ENCODE assay signal across 14 cellular contexts in the genomic region with DNA sequence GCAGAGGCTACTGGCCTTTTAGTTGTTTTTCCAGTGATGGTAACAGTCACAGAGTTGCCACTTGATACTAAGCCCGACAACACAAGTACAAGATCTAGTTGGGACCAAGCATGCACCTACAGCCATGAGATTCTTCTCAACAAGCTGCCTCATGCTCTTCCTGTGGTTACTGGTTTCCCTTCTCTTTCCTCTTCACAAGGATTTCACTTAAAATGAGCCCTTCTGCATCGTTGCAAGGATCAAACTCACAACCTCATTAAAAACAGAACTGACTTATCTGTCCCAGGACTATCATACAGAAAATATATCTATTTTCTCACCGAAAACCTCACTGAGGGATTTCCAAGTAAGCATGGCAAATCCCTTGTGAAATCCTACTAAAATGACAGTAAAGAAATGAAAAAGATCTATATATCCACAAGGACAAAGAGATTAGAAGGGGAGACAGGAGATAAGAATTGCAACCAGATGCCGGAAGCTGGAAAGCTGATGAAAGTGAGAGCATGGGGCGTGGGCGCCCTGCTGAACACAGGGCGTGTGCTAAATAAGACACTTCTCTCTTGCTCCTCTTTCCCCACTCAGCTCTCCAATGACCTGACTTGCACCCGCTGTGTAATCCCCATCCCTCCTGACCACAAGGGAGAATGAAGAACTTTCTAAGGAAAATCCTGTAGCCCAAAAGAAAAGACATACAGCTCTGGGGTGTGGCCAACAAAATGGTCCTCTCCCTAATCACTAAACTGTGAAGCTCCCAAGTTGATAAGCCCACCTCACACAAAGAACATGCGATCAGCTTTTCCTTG. TPM values are rescaled to one million over a fixed set of nuclear protein-coding genes. Genes with fewer than 3 reads are reported as not detected.
DNase-seq lines count a peak whose midpoint lies in the region; ATAC-seq and TF ChIP-seq lines count a peak whose summit lies in the region.
"Had no signal": no experiment of that assay in that cellular context is flagged by ENCODE, and none has a peak within 500 bp of the region (broad histone marks: within the 10 kb centered on the region; RNA-seq: fewer than 3 reads in every experiment).

No MANE protein-coding gene starts in this region.

- no TSS peak for BruUV-seq in PC-9 (replicated peaks; lab: Mats Ljungman, UMichigan)

- H3K9me3 ChIP-seq in HEK293 (ENCODE audit: control insufficient read depth, insufficient read depth, low read depth, low read length): no peaks in the 10 kb centered on the region
- H3K9me3 ChIP-seq in adipocyte (ENCODE audit: control insufficient read depth, low read length): no peaks in the 10 kb centered on the region
- H3K9me3 ChIP-seq in naive thymus-derived CD4-positive, alpha-beta T cell (ENCODE audit: control insufficient read depth in 2 of 3, low read length in 3 of 3): no peaks in the 10 kb centered on the region
- H3K9me3 ChIP-seq in PC-9 (ENCODE audit: insufficient read depth, low read depth): no peaks in the 10 kb centered on the region

- no peaks in the 10 kb centered on the region for H3K79me2 ChIP-seq in PC-9 (ENCODE audit: low read depth)

- H3K4me1 ChIP-seq in HEK293 (ENCODE audit: control insufficient read depth, insufficient read depth, low read length) (no peaks in the 10 kb centered on the region), adipocyte (ENCODE audit: control insufficient read depth, insufficient read depth, low read length) (peaks cover 9% of the 10 kb centered on the region), PC-9 (replicated peaks; ENCODE audit: insufficient read depth) (no peaks in the 10 kb centered on the region)
- no peaks in the 10 kb centered on the region for H3K4me1 ChIP-seq in naive thymus-derived CD4-positive, alpha-beta T cell (ENCODE audit: control insufficient read depth in 2 of 2, insufficient read depth in 2 of 2, low read length in 2 of 2)

- H3K9me2 ChIP-seq in PC-9 (ENCODE audit: insufficient read depth): no peaks in the 10 kb centered on the region

- H3K27ac Mint-ChIP-seq in activated T-cell treated with anti-CD3 and anti-CD28 coated beads, Interleukin-2, amount 50 U/mL, for 24 hours: peak overlapping the region; percentile 29
- H3K27ac Mint-ChIP-seq in naive thymus-derived CD4-positive, alpha-beta T cell: peak overlapping the region in 3 of 9 donors; percentile 29 to 78 (median 54)

- intact Hi-C loops in naive thymus-derived CD4-positive, alpha-beta T cell (cut with micrococcal nuclease): no loop called here
- intact Hi-C loops in PC-9 (cut with micrococcal nuclease; ENCODE audit: unreplicated experiment): no loop called here

- no peak overlapping the region for H3K4me3 Mint-ChIP-seq in activated T-cell treated with anti-CD3 and anti-CD28 coated beads, Interleukin-2, amount 50 U/mL, for 24 hours
- no peak overlapping the region for H3K4me3 Mint-ChIP-seq in activated T-cell treated with anti-CD3 and anti-CD28 coated beads, Interleukin-2, amount 50 U/mL, for 4 hours
- peak overlapping the region in 3 of 10 donors; percentile 9 to 44 (median 21) for H3K4me3 Mint-ChIP-seq in naive thymus-derived CD4-positive, alpha-beta T cell

- H3K4me2 ChIP-seq in PC-9: no peak overlapping the region

- no peak for TF ChIP-seq CTCF in HEK293 (tag by site-specific recombination; IDR thresholded peaks at IDR 0.05)
- no peak for TF ChIP-seq CTCF in PC-9 (conservative IDR thresholded peaks at IDR 0.05)

- ATAC-seq in activated T-cell treated with anti-CD3 and anti-CD28 coated beads, Interleukin-2, amount 50 U/mL, for 4 hours: no peak
- peak; percentile 34 for ATAC-seq in naive thymus-derived CD4-positive, alpha-beta T cell
- ATAC-seq in HG03469 (IDR thresholded peaks at IDR 0.05; ENCODE audit: unreplicated experiment): no peak

- H3K4me3 ChIP-seq in HEK293 (ENCODE audit: low read depth, low read length) (no peak overlapping the region), adipocyte (ENCODE audit: low read length) (peak overlapping the region; percentile 11), PC-9 (no peak overlapping the region)
- no peak overlapping the region for H3K4me3 ChIP-seq in naive thymus-derived CD4-positive, alpha-beta T cell (ENCODE audit: low read length)

- DNase-seq in activated T-cell treated with anti-CD3 and anti-CD28 coated beads, Interleukin-2, amount 50 U/mL, for 24 hours: no peak
- DNase-seq in activated T-cell treated with anti-CD3 and anti-CD28 coated beads, Interleukin-2, amount 50 U/mL, for 4 hours: no peak
- no peak for DNase-seq in adipocyte (ENCODE audit: low read depth)
- DNase-seq in naive thymus-derived CD4-positive, alpha-beta T cell: no peak
- DNase-seq in PC-9: no peak
- no peak for DNase-seq in RKO (ENCODE audit: low spot score)
- DNase-seq: activated gamma-delta T cell, cortex of kidney, mammary epithelial cell, NCI-H1694, NCI-H226 had no signal

- no peaks in the 10 kb centered on the region for H3F3A ChIP-seq in PC-9 (ENCODE audit: insufficient read depth, low read depth)

- peaks cover 82% of the 10 kb centered on the region for H3K36me3 Mint-ChIP-seq in activated T-cell treated with anti-CD3 and anti-CD28 coated beads, Interleukin-2, amount 50 U/mL, for 24 hours (ENCODE audit: low read depth)
- peaks cover 8% of the 10 kb centered on the region for H3K36me3 Mint-ChIP-seq in activated T-cell treated with anti-CD3 and anti-CD28 coated beads, Interleukin-2, amount 50 U/mL, for 4 hours (ENCODE audit: insufficient read depth)
- H3K36me3 Mint-ChIP-seq in naive thymus-derived CD4-positive, alpha-beta T cell: peaks cover 0 to 29% (median 7%) of the 10 kb centered on the region in 5 donors

- H3K4me1 Mint-ChIP-seq in activated T-cell treated with anti-CD3 and anti-CD28 coated beads, Interleukin-2, amount 50 U/mL, for 24 hours (ENCODE audit: low read depth): peaks cover 13% of the 10 kb centered on the region
- peaks cover 11% of the 10 kb centered on the region for H3K4me1 Mint-ChIP-seq in activated T-cell treated with anti-CD3 and anti-CD28 coated beads, Interleukin-2, amount 50 U/mL, for 4 hours (ENCODE audit: low read depth)
- peaks cover 8 to 25% (median 16%) of the 10 kb centered on the region in 7 donors for H3K4me1 Mint-ChIP-seq in naive thymus-derived CD4-positive, alpha-beta T cell

- H2AFZ ChIP-seq in PC-9: no peak overlapping the region

- no peaks in the 10 kb centered on the region for H3K27me3 Mint-ChIP-seq in activated T-cell treated with anti-CD3 and anti-CD28 coated beads, Interleukin-2, amount 50 U/mL, for 24 hours
- no peaks in the 10 kb centered on the region for H3K27me3 Mint-ChIP-seq in activated T-cell treated with anti-CD3 and anti-CD28 coated beads, Interleukin-2, amount 50 U/mL, for 4 hours (ENCODE audit: low read depth)
- H3K27me3 Mint-ChIP-seq in naive thymus-derived CD4-positive, alpha-beta T cell: no peaks in the 10 kb centered on the region

- H3K27me3 ChIP-seq in adipocyte (replicated peaks; ENCODE audit: control insufficient read depth, insufficient read depth, low read length): no peaks in the 10 kb centered on the region
- no peaks in the 10 kb centered on the region for H3K27me3 ChIP-seq in naive thymus-derived CD4-positive, alpha-beta T cell (ENCODE audit: control insufficient read depth in 2 of 2, insufficient read depth in 2 of 2, low read length in 2 of 2)
- H3K27me3 ChIP-seq in PC-9 (ENCODE audit: insufficient read depth, low read depth): no peaks in the 10 kb centered on the region

- POLR2A ChIA-PET in HEK293 (lab: Yijun Ruan, JAX): interaction anchor here (1.7 kb wide), 1 partner anchor 13 kb away, joined by 3 read pairs; a partner anchor contains a TSS
- POLR2A ChIA-PET in naive thymus-derived CD4-positive, alpha-beta T cell (lab: Charles Lee): interaction anchor here (0.8 to 1.2 kb wide), 2 partner anchors 54 to 728 kb away, joined by 4 read pairs; no protein-coding TSS in a partner anchor
- POLR2A ChIA-PET in PC-9 (lab: Charles Lee; ENCODE audit: unreplicated experiment): no interaction called here

- H3K9me3 Mint-ChIP-seq in activated T-cell treated with anti-CD3 and anti-CD28 coated beads, Interleukin-2, amount 50 U/mL, for 24 hours: no peaks in the 10 kb centered on the region
- H3K9me3 Mint-ChIP-seq in activated T-cell treated with anti-CD3 and anti-CD28 coated beads, Interleukin-2, amount 50 U/mL, for 4 hours: no peaks in the 10 kb centered on the region
- no peaks in the 10 kb centered on the region for H3K9me3 Mint-ChIP-seq in naive thymus-derived CD4-positive, alpha-beta T cell

- no peaks in the 10 kb centered on the region for H4K20me1 ChIP-seq in PC-9 (ENCODE audit: insufficient read depth)

- H3K27ac ChIP-seq in HEK293 (ENCODE audit: extremely low read depth, low read depth, low read length) (no peak overlapping the region), PC-9 (no peak overlapping the region)
- H3K27ac ChIP-seq in naive thymus-derived CD4-positive, alpha-beta T cell (ENCODE audit: low read depth, low read length): no peak overlapping the region

- no peak overlapping the region for H3K9ac ChIP-seq in adipocyte (ENCODE audit: low read length)

- peaks cover 40 to 59% of the 10 kb centered on the region in 2 experiments for H3K36me3 ChIP-seq in HEK293 (ENCODE audit: control insufficient read depth in 2 of 2, insufficient read depth in 1 of 2, low read length in 2 of 2)
- no peaks in the 10 kb centered on the region for H3K36me3 ChIP-seq in adipocyte (ENCODE audit: control insufficient read depth, insufficient read depth, low read length, severe bottlenecking)
- no peaks in the 10 kb centered on the region for H3K36me3 ChIP-seq in naive thymus-derived CD4-positive, alpha-beta T cell (ENCODE audit: control insufficient read depth in 2 of 3, insufficient read depth in 3 of 3, low read length in 3 of 3)
- H3K36me3 ChIP-seq in PC-9 (ENCODE audit: low read depth): peaks cover 11% of the 10 kb centered on the region; the same call in 1 of the 2 replicates

- CTCF ChIA-PET in HEK293 (lab: Yijun Ruan, JAX): interaction anchor here (0.6 to 4.3 kb wide), 5 partner anchors 10 to 731 kb away, joined by 3 to 32 read pairs (median 3); no protein-coding TSS in a partner anchor
- CTCF ChIA-PET in naive thymus-derived CD4-positive, alpha-beta T cell (lab: Charles Lee): interaction anchor here (0.8 to 1.6 kb wide), 2 partner anchors 10 to 561 kb away, joined by 3 to 8 read pairs; no protein-coding TSS in a partner anchor
- CTCF ChIA-PET in PC-9 (lab: Charles Lee): no interaction called here

TF ChIP-seq in HEK293, 187 proteins besides CTCF, POLR2A, EP300 and RAD21 (continues in another document):
- TF ChIP-seq KLF1 (tag by site-specific recombination; IDR thresholded peaks at IDR 0.05): 0 out of 2 replicates have a peak, but pooled peaks have one; percentile 37

RNA-seq across cellular contexts. Expression of a gene that starts 13.4 kb away (rescaled TPM):
- 10 to 100 TPM in 2 of 3 donors, 1 to 10 TPM in 1; 9.9 to 16.7 (median 13.4) TPM for total RNA-seq in activated T-cell treated with anti-CD3 and anti-CD28 coated beads, Interleukin-2, amount 50 U/mL, for 4 hours
- total RNA-seq in naive thymus-derived CD4-positive, alpha-beta T cell: 10 to 100 TPM in 1 of 5 experiments, 1 to 10 TPM in 3, under 1 TPM in 1; 0.92 to 20.4 (median 1.9) TPM
- polyA plus RNA-seq in naive thymus-derived CD4-positive, alpha-beta T cell: under 1 TPM; 0.63 to 0.69 TPM
- total RNA-seq in PC-9 (2021): 10.5 and 12.6 TPM in 2 replicates
- polyA plus RNA-seq: neural cell had no signal

RNA-seq across cellular contexts. Expression of a gene that starts 53.0 kb away (rescaled TPM):
- 100 to 1,000 TPM; 241 to 270 (median 261) TPM for total RNA-seq in activated T-cell treated with anti-CD3 and anti-CD28 coated beads, Interleukin-2, amount 50 U/mL, for 4 hours
- total RNA-seq in naive thymus-derived CD4-positive, alpha-beta T cell: 100 to 1,000 TPM; 202 to 439 (median 262) TPM
- polyA plus RNA-seq in naive thymus-derived CD4-positive, alpha-beta T cell: 100 to 1,000 TPM; 127 to 153 TPM
- 76.4 and 109 TPM in 2 replicates for total RNA-seq in PC-9 (2021)
